In the genomic region with DNA sequence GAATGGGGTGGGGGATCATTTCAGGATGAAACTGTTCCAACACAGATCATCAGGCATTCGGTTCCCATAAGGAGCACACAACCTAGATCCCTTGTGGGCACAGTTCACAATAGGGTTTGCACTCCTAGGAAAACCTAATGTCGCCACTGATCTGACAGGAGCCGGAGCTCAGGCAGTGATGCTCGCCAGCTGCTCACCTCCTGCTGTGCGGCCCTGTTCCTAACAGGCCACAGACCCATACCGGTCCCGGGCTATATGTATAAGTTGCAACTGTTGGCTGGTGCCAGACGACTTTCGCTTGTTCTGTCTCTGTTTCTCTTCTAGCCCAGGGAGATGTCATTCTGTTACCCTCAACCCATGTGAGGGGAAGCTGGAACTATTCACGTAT, we compare ENCODE assay signal across 9 cellular contexts.
A peak's percentile ranks its signal among the peaks of the same experiment; 100 is the strongest.
DNase-seq lines count a peak whose midpoint lies in the region; ATAC-seq and TF ChIP-seq lines count a peak whose summit lies in the region.
"Had no signal": no experiment of that assay in that cellular context is flagged by ENCODE, and none has a peak within 500 bp of the region (broad histone marks: within the 10 kb centered on the region; RNA-seq: fewer than 3 reads in every experiment).

No MANE protein-coding gene starts in this region.

- H3K36me3 ChIP-seq in Karpas-422 (ENCODE audit: insufficient read depth, low read length) (no peaks in the 10 kb centered on the region), esophagus muscularis mucosa (no peaks in the 10 kb centered on the region)

- no peak overlapping the region for H3K9ac ChIP-seq in Karpas-422 (ENCODE audit: low read length)

- TF ChIP-seq POLR2A in esophagus muscularis mucosa (IDR thresholded peaks at IDR 0.05; ENCODE audit: low read depth): no peak

- H2AFZ ChIP-seq in Karpas-422 (ENCODE audit: low read length): no peak overlapping the region

- H3K36me3 Mint-ChIP-seq in stimulated activated memory B cell treated with anti-CD40 and anti-IgM and Interleukin-4, amounts not matched to agents 10 μg/mL and 1 μg/mL and 100 μg/mL, for 72 hours: peaks cover 40% of the 10 kb centered on the region

- no peak overlapping the region for H3K4me2 ChIP-seq in Karpas-422 (ENCODE audit: low read depth, low read length, poor library complexity, severe bottlenecking)

- DNase-seq in NCI-H2196 (lab: John Stamatoyannopoulos, UW; ENCODE audit: unreplicated experiment): peak; percentile 29
- DNase-seq in NCI-H2196 treated with DMSO at 0.1 percent for 48 hours (lab: John Stamatoyannopoulos, UW; ENCODE audit: unreplicated experiment): no peak
- no peak for DNase-seq in Karpas-422
- no peak for DNase-seq in esophagus muscularis mucosa (ENCODE audit: extremely low spot score)
- DNase-seq in SW 1271 (lab: John Stamatoyannopoulos, UW): no peak
- DNase-seq: endodermal cell had no signal

- intact Hi-C loops in esophagus muscularis mucosa (cut with DNase I): no loop called here

- peaks cover 71% of the 10 kb centered on the region for H3K4me1 Mint-ChIP-seq in stimulated activated memory B cell treated with anti-CD40 and anti-IgM and Interleukin-4, amounts not matched to agents 10 μg/mL and 1 μg/mL and 100 μg/mL, for 72 hours
- H3K4me1 Mint-ChIP-seq: endodermal cell had no signal

- H3K9me3 Mint-ChIP-seq in stimulated activated memory B cell treated with anti-CD40 and anti-IgM and Interleukin-4, amounts not matched to agents 10 μg/mL and 1 μg/mL and 100 μg/mL, for 72 hours: no peaks in the 10 kb centered on the region
- H3K9me3 Mint-ChIP-seq: endodermal cell had no signal

- H3K27me3 ChIP-seq in Karpas-422 (ENCODE audit: low read length) (no peaks in the 10 kb centered on the region), esophagus muscularis mucosa (no peaks in the 10 kb centered on the region)

- no peaks in the 10 kb centered on the region; the same call in 1 of the 2 replicates for H4K20me1 ChIP-seq in Karpas-422 (ENCODE audit: insufficient read depth, low read depth, low read length)

- H3K9me3 ChIP-seq in Karpas-422 (ENCODE audit: low read length) (no peaks in the 10 kb centered on the region), esophagus muscularis mucosa (no peaks in the 10 kb centered on the region)

- no peak overlapping the region for H3K4me3 ChIP-seq in Karpas-422 (ENCODE audit: low read length)
- no peak overlapping the region for H3K4me3 ChIP-seq in esophagus muscularis mucosa

- TF ChIP-seq CTCF in esophagus muscularis mucosa (IDR thresholded peaks at IDR 0.05): no peak

- H3K27me3 Mint-ChIP-seq in stimulated activated memory B cell treated with anti-CD40 and anti-IgM and Interleukin-4, amounts not matched to agents 10 μg/mL and 1 μg/mL and 100 μg/mL, for 72 hours: no peaks in the 10 kb centered on the region

- peak overlapping the region; percentile 39 for H3K27ac ChIP-seq in Karpas-422 (ENCODE audit: low read length)
- peak overlapping the region; percentile 52 to 66 (median 62) for H3K27ac ChIP-seq in esophagus muscularis mucosa (replicated peaks in 1 of 4)

- ATAC-seq in stimulated activated memory B cell treated with anti-CD40 and anti-IgM and Interleukin-4, amounts not matched to agents 10 μg/mL and 1 μg/mL and 100 μg/mL, for 72 hours: no peak
- ATAC-seq in GM21737 (IDR thresholded peaks at IDR 0.05; ENCODE audit: unreplicated experiment) (no peak), GM21367 (IDR thresholded peaks at IDR 0.05; ENCODE audit: unreplicated experiment) (no peak)

- H3K9me2 ChIP-seq in Karpas-422 (replicated peaks; ENCODE audit: insufficient read depth, low read length): no peaks in the 10 kb centered on the region

- TF ChIP-seq EP300 in esophagus muscularis mucosa (IDR thresholded peaks at IDR 0.05): no peak

- H3K4me3 Mint-ChIP-seq in stimulated activated memory B cell treated with anti-CD40 and anti-IgM and Interleukin-4, amounts not matched to agents 10 μg/mL and 1 μg/mL and 100 μg/mL, for 72 hours: no peak overlapping the region
- H3K4me3 Mint-ChIP-seq: endodermal cell had no signal

- H3K4me1 ChIP-seq in Karpas-422 (ENCODE audit: low read length) (peaks cover 96% of the 10 kb centered on the region), esophagus muscularis mucosa (peaks cover 18 to 46% (median 44%) of the 10 kb centered on the region in 4 donors)

- 62% methylated on average over 10 of the region's 10 CpGs for WGBS in esophagus muscularis mucosa

- peak overlapping the region; percentile 94 for H3K27ac Mint-ChIP-seq in stimulated activated memory B cell treated with anti-CD40 and anti-IgM and Interleukin-4, amounts not matched to agents 10 μg/mL and 1 μg/mL and 100 μg/mL, for 72 hours
- H3K27ac Mint-ChIP-seq: endodermal cell had no signal

- H3K79me2 ChIP-seq in Karpas-422 (ENCODE audit: low read length): peaks cover 86% of the 10 kb centered on the region
